8 cellular contexts compared by ENCODE assay signal in genomic region chr14:74941676-74942097, GRCh38. TPM values are rescaled to one million over a fixed set of nuclear protein-coding genes. Genes with fewer than 3 reads are reported as not detected.
DNase-seq lines count a peak whose midpoint lies in the region; ATAC-seq and TF ChIP-seq lines count a peak whose summit lies in the region.

No MANE protein-coding gene starts in this region.

- ATAC-seq in HG03045 (IDR thresholded peaks at IDR 0.05; ENCODE audit: unreplicated experiment) (peak; percentile 59), activated B cell treated with CpG ODN at 0.5 μM for 24 hours (ENCODE audit: low read depth) (peak; percentile 35), mucosa of descending colon (peak; percentile 40)
- peak; percentile 88 for ATAC-seq in stimulated activated effector memory CD8-positive, alpha-beta T cell treated with anti-CD3 and anti-CD28 coated beads, Interleukin-12 subunit alpha, Interleukin-12 subunit beta, amount 100 ng/mL, for 72 hours

- H3K36me3 Mint-ChIP-seq in activated B cell treated with CpG ODN at 0.5 μM for 24 hours (ENCODE audit: low read depth), result no peaks in the 10 kb centered on the region
- H3K36me3 Mint-ChIP-seq in stimulated activated effector memory CD8-positive, alpha-beta T cell treated with anti-CD3 and anti-CD28 coated beads, Interleukin-12 subunit alpha, Interleukin-12 subunit beta, amount 100 ng/mL, for 72 hours, result no peaks in the 10 kb centered on the region

- H3K4me3 ChIP-seq in mucosa of descending colon (no peak overlapping the region), ovary (no peak overlapping the region)

- TF ChIP-seq POLR2A in ovary (IDR thresholded peaks at IDR 0.05), result no peak

- 60 to 72% (median 63%) methylated on average over 12 to 13 of the region's 13 CpGs for WGBS in ovary, 3 donors

- peaks cover 6% of the 10 kb centered on the region for H3K4me1 ChIP-seq in mucosa of descending colon (ENCODE audit: low read depth)
- peaks cover 13% of the 10 kb centered on the region for H3K4me1 ChIP-seq in ovary (ENCODE audit: insufficient read depth)

- H3K27me3 Mint-ChIP-seq in activated B cell treated with CpG ODN at 0.5 μM for 24 hours, result no peaks in the 10 kb centered on the region

- TF ChIP-seq CTCF in activated B cell treated with CpG ODN at 0.5 μM for 24 hours (IDR thresholded peaks at IDR 0.05) (no peak), mucosa of descending colon (IDR thresholded peaks at IDR 0.05) (no peak), ovary (IDR thresholded peaks at IDR 0.05) (no peak)

- POLR2A ChIA-PET in activated B cell treated with CpG ODN at 0.5 μM for 24 hours (lab: Charles Lee), result interaction anchor here (0.5 to 2.2 kb wide), 9 partner anchors 18 to 714 kb away, joined by 3 to 11 read pairs (median 5); partner anchors contain the start of genes NEK9 and RPS6KL1

- no peak for TF ChIP-seq EP300 in ovary (IDR thresholded peaks at IDR 0.05)

- peaks cover 59% of the 10 kb centered on the region for H3K4me1 Mint-ChIP-seq in activated B cell treated with CpG ODN at 0.5 μM for 24 hours
- H3K4me1 Mint-ChIP-seq in stimulated activated effector memory CD8-positive, alpha-beta T cell treated with anti-CD3 and anti-CD28 coated beads, Interleukin-12 subunit alpha, Interleukin-12 subunit beta, amount 100 ng/mL, for 72 hours, result peaks cover 32% of the 10 kb centered on the region

- H3K9me3 ChIP-seq in mucosa of descending colon (no peaks in the 10 kb centered on the region), ovary (no peaks in the 10 kb centered on the region)

- H3K27ac ChIP-seq in caudate nucleus (ENCODE audit: low read depth, low read length) (peak overlapping the region; percentile 56), ovary (no peak overlapping the region)

- no peaks in the 10 kb centered on the region for H3K9me3 Mint-ChIP-seq in activated B cell treated with CpG ODN at 0.5 μM for 24 hours
- no peaks in the 10 kb centered on the region for H3K9me3 Mint-ChIP-seq in stimulated activated effector memory CD8-positive, alpha-beta T cell treated with anti-CD3 and anti-CD28 coated beads, Interleukin-12 subunit alpha, Interleukin-12 subunit beta, amount 100 ng/mL, for 72 hours

- H3K27me3 ChIP-seq in ovary, result no peaks in the 10 kb centered on the region

- no peaks in the 10 kb centered on the region for H3K36me3 ChIP-seq in mucosa of descending colon (ENCODE audit: low read depth)
- no peaks in the 10 kb centered on the region for H3K36me3 ChIP-seq in ovary

- H3K4me3 Mint-ChIP-seq in activated B cell treated with CpG ODN at 0.5 μM for 24 hours, result peak overlapping the region; percentile 64
- peak overlapping the region; percentile 68 for H3K4me3 Mint-ChIP-seq in stimulated activated effector memory CD8-positive, alpha-beta T cell treated with anti-CD3 and anti-CD28 coated beads, Interleukin-12 subunit alpha, Interleukin-12 subunit beta, amount 100 ng/mL, for 72 hours

- CTCF ChIA-PET in activated B cell treated with CpG ODN at 0.5 μM for 24 hours (lab: Charles Lee), result interaction anchor here (0.9 to 3.1 kb wide), 3 partner anchors 36 to 147 kb away, joined by 4 to 15 read pairs (median 8); no protein-coding TSS in a partner anchor

- H3K27ac Mint-ChIP-seq in activated B cell treated with CpG ODN at 0.5 μM for 24 hours, result peak overlapping the region; percentile 80
- peak overlapping the region; percentile 95 for H3K27ac Mint-ChIP-seq in stimulated activated effector memory CD8-positive, alpha-beta T cell treated with anti-CD3 and anti-CD28 coated beads, Interleukin-12 subunit alpha, Interleukin-12 subunit beta, amount 100 ng/mL, for 72 hours

- DNase-seq in GM03348 (ENCODE audit: low spot score), result peak; percentile 86
- DNase-seq in activated B cell treated with CpG ODN at 0.5 μM for 24 hours, result peak; percentile 41
- peak in 52 of 61 donors; percentile 13 to 83 (median 52) for DNase-seq in caudate nucleus (lab: John Stamatoyannopoulos, UW)
- peak; percentile 46 to 75 (median 59) for DNase-seq in mucosa of descending colon
- peak; percentile 42 to 74 for DNase-seq in stimulated activated effector memory CD8-positive, alpha-beta T cell treated with anti-CD3 and anti-CD28 coated beads, Interleukin-12 subunit alpha, Interleukin-12 subunit beta, amount 100 ng/mL, for 72 hours (ENCODE audit: low spot score in 2 of 2)
- no peak for DNase-seq in ovary
- no peak for DNase-seq in DMS153 (lab: John Stamatoyannopoulos, UW)

- intact Hi-C loops in activated B cell treated with CpG ODN at 0.5 μM for 24 hours (cut with micrococcal nuclease), result loop anchor here (5.0 to 10.0 kb wide), 4 partner anchors 34 to 539 kb away; partner anchors contain the start of genes ISCA2 and NPC2
- intact Hi-C loops in mucosa of descending colon (cut with DNase I, micrococcal nuclease), result no loop called here
- intact Hi-C loops in ovary (cut with DNase I), result loop anchor here in 3 of 4 donors (10.0 kb wide), 2 partner anchors 143 to 363 kb away; no protein-coding TSS in a partner anchor

RNA-seq across cellular contexts. Expression of gene PGF, which starts 13.7 kb away (rescaled TPM):
- total RNA-seq in activated B cell treated with CpG ODN at 0.5 μM for 24 hours (not detected in 2 replicates), mucosa of descending colon (1 to 10 TPM in 2 of 3 donors, under 1 TPM in 1; 0.96 to 3.1 (median 2.3) TPM), ovary (10 to 100 TPM in 1 of 7 donors, 1 to 10 TPM in 5, not detected in 1; 1.8 to 14.0 (median 3.1) TPM)
- 1 to 10 TPM; 4.5 to 5.7 TPM for polyA plus RNA-seq in ovary

RNA-seq across cellular contexts. Expression of gene RPS6KL1, which starts 18.6 kb away (rescaled TPM):
- total RNA-seq in activated B cell treated with CpG ODN at 0.5 μM for 24 hours, result 5.2 and 7.0 TPM in 2 replicates
- total RNA-seq in mucosa of descending colon, result 10 to 100 TPM in 2 of 3 donors, 1 to 10 TPM in 1; 7.7 to 12.7 (median 11.5) TPM
- 1 to 10 TPM in 5 of 7 donors, under 1 TPM in 2; 0.24 to 3.0 (median 1.8) TPM for total RNA-seq in ovary
- polyA plus RNA-seq in ovary, result 1 to 10 TPM in 1 of 2 donors, under 1 TPM in 1; 0.67 to 1.7 TPM

RNA-seq across cellular contexts. Expression of gene DLST, which starts 60.0 kb away (rescaled TPM):
- total RNA-seq in activated B cell treated with CpG ODN at 0.5 μM for 24 hours (73.1 and 90.4 TPM in 2 replicates), mucosa of descending colon (100 to 1,000 TPM; 106 to 125 (median 121) TPM), ovary (10 to 100 TPM; 41.0 to 71.5 (median 68.6) TPM)
- polyA plus RNA-seq in ovary, result 100 to 1,000 TPM in 1 of 2 donors, 10 to 100 TPM in 1; 50.6 to 100 TPM

Comparison
In these comparisons a context has a peak if more than half of its experiments do, and no peak if none do; other contexts are left out.
1. DNase-seq: peak in GM03348 (single experiment), activated B cell treated with CpG ODN at 0.5 μM for 24 hours (single experiment), caudate nucleus (52 of 61), mucosa of descending colon (3 of 3) and stimulated activated effector memory CD8-positive, alpha-beta T cell treated with anti-CD3 and anti-CD28 coated beads, Interleukin-12 subunit alpha, Interleukin-12 subunit beta, amount 100 ng/mL, for 72 hours (2 of 2); none in ovary (0 of 5) and DMS153 (single experiment).
2. ATAC-seq: peak in every context shown above with its lines; median percentile 88 in stimulated activated effector memory CD8-positive, alpha-beta T cell treated with anti-CD3 and anti-CD28 coated beads, Interleukin-12 subunit alpha, Interleukin-12 subunit beta, amount 100 ng/mL, for 72 hours; 59 in HG03045; 40 in mucosa of descending colon; 35 in activated B cell treated with CpG ODN at 0.5 μM for 24 hours.
3. intact Hi-C loops: an anchor here in activated B cell treated with CpG ODN at 0.5 μM for 24 hours (5.0 to 10.0 kb wide) and ovary (10.0 kb wide); none called in mucosa of descending colon.